In the genomic region with DNA sequence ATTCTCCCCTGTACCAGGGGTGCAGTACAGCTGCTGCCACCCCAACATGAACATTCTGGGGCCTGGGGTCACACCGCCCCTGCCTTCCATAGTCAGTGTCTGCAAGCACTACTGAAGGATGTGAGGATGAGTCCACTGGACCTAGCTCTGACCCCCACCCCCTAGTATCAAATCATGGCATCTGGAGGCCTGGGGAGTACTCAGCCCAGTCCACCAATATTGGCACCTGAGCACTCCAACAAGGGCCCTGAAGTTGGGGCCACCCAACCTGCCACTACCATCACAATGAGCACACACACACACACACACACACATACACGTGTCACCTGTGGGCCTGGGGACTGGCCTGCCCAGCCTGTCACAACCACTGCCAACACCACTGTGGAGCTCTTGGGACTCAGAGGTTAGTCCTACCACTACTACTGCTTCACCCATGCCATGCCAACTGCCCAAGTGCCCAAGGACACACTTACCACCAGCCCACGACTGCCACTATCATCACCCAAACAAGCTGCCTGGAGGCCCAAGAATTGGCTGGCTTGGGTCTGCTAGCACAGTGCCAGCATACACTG, we compare ENCODE assay signal across 20 cellular contexts.
A peak's percentile ranks its signal among the peaks of the same experiment; 100 is the strongest.
DNase-seq lines count a peak whose midpoint lies in the region; ATAC-seq and TF ChIP-seq lines count a peak whose summit lies in the region.
"Had no signal": no experiment of that assay in that cellular context is flagged by ENCODE, and none has a peak within 500 bp of the region (broad histone marks: within the 10 kb centered on the region; RNA-seq: fewer than 3 reads in every experiment).

No MANE protein-coding gene starts in this region.

- in situ Hi-C loops in ACHN (cut with HindIII; ENCODE audit: low pct_ligation_motif_present, low pct_unique_long_range_greater_than_20kb, low sequenced_read_pairs), result no loop called here

- no peak for DNase-seq in stimulated activated naive CD8-positive, alpha-beta T cell treated with anti-CD3 and anti-CD28 coated beads, Interleukin-15, amount 100 ng/mL, for 72 hours
- no peak for DNase-seq in stimulated activated naive CD8-positive, alpha-beta T cell treated with anti-CD3 and anti-CD28 coated beads, Interleukin-15, Interleukin-2, amounts not matched to agents 100 U/mL and 50 U/mL, for 24 hours
- DNase-seq in natural killer cell (no peak), NCI-H345 treated with DMSO at 0.1 percent for 48 hours (lab: John Stamatoyannopoulos, UW; ENCODE audit: unreplicated experiment) (no peak), ACHN (no peak)
- no peak for DNase-seq in stimulated activated effector memory CD8-positive, alpha-beta T cell treated with anti-CD3 and anti-CD28 coated beads, Interleukin-12 subunit alpha, Interleukin-12 subunit beta, amount 100 ng/mL, for 72 hours (ENCODE audit: low spot score in 2 of 2)
- DNase-seq: AML-193; BE2C; CD4-positive, alpha-beta T cell; CD8-positive, alpha-beta memory T cell; DMS 273 treated with DMSO at 0.1 percent for 48 hours; DMS79; EL; GDM1; H9 had no signal

- H3K36me3 Mint-ChIP-seq in natural killer cell, result peaks cover 31% of the 10 kb centered on the region
- peaks cover 9% of the 10 kb centered on the region for H3K36me3 Mint-ChIP-seq in stimulated activated effector memory CD8-positive, alpha-beta T cell treated with anti-CD3 and anti-CD28 coated beads, Interleukin-12 subunit alpha, Interleukin-12 subunit beta, amount 100 ng/mL, for 72 hours

- peak overlapping the region in 1 of 2 donors; percentile 72 for H3K27ac Mint-ChIP-seq in stimulated activated naive CD8-positive, alpha-beta T cell treated with anti-CD3 and anti-CD28 coated beads, Interleukin-15, amount 100 ng/mL, for 72 hours
- H3K27ac Mint-ChIP-seq in natural killer cell, result peak overlapping the region; percentile 19 to 34
- H3K27ac Mint-ChIP-seq in stimulated activated effector memory CD8-positive, alpha-beta T cell treated with anti-CD3 and anti-CD28 coated beads, Interleukin-12 subunit alpha, Interleukin-12 subunit beta, amount 100 ng/mL, for 72 hours, result no peak overlapping the region
- H3K27ac Mint-ChIP-seq: CD4-positive, alpha-beta T cell; CD8-positive, alpha-beta memory T cell; GM23338; H9 had no signal

- no peak for TF ChIP-seq CTCF in natural killer cell (IDR thresholded peaks at IDR 0.05)

- intact Hi-C loops in natural killer cell (cut with micrococcal nuclease), result no loop called here

- H3K27me3 Mint-ChIP-seq in stimulated activated naive CD8-positive, alpha-beta T cell treated with anti-CD3 and anti-CD28 coated beads, Interleukin-15, amount 100 ng/mL, for 72 hours, result peaks cover 8% of the 10 kb centered on the region
- peaks cover 5 to 23% of the 10 kb centered on the region in 2 donors for H3K27me3 Mint-ChIP-seq in natural killer cell (ENCODE audit: low read depth in 2 of 2)
- H3K27me3 Mint-ChIP-seq: CD4-positive, alpha-beta T cell; CD8-positive, alpha-beta memory T cell had no signal

- H3K9me3 Mint-ChIP-seq in stimulated activated naive CD8-positive, alpha-beta T cell treated with anti-CD3 and anti-CD28 coated beads, Interleukin-15, amount 100 ng/mL, for 72 hours, result peaks cover 17 to 27% of the 10 kb centered on the region in 2 donors
- peaks cover 2 to 6% of the 10 kb centered on the region in 2 donors for H3K9me3 Mint-ChIP-seq in natural killer cell
- peaks cover 14% of the 10 kb centered on the region for H3K9me3 Mint-ChIP-seq in stimulated activated effector memory CD8-positive, alpha-beta T cell treated with anti-CD3 and anti-CD28 coated beads, Interleukin-12 subunit alpha, Interleukin-12 subunit beta, amount 100 ng/mL, for 72 hours
- H3K9me3 Mint-ChIP-seq: CD4-positive, alpha-beta T cell; GM23338 had no signal

- no peaks in the 10 kb centered on the region for H3K4me1 Mint-ChIP-seq in stimulated activated naive CD8-positive, alpha-beta T cell treated with anti-CD3 and anti-CD28 coated beads, Interleukin-15, amount 100 ng/mL, for 72 hours
- peaks cover 0 to 5% of the 10 kb centered on the region in 2 donors for H3K4me1 Mint-ChIP-seq in natural killer cell
- no peaks in the 10 kb centered on the region for H3K4me1 Mint-ChIP-seq in stimulated activated effector memory CD8-positive, alpha-beta T cell treated with anti-CD3 and anti-CD28 coated beads, Interleukin-12 subunit alpha, Interleukin-12 subunit beta, amount 100 ng/mL, for 72 hours
- H3K4me1 Mint-ChIP-seq: CD14-positive monocyte; CD8-positive, alpha-beta memory T cell; GM23338; H9 had no signal

- ATAC-seq in stimulated activated naive CD8-positive, alpha-beta T cell treated with anti-CD3 and anti-CD28 coated beads, Interleukin-15, amount 100 ng/mL, for 72 hours, result peak; percentile 58
- ATAC-seq in stimulated activated naive CD8-positive, alpha-beta T cell treated with anti-CD3 and anti-CD28 coated beads, Interleukin-15, Interleukin-2, amounts not matched to agents 100 U/mL and 50 U/mL, for 24 hours, result no peak
- ATAC-seq in natural killer cell (peak in 1 of 3 donors; percentile 21), GM21786 (IDR thresholded peaks at IDR 0.05; ENCODE audit: unreplicated experiment) (no peak)
- peak; percentile 24 for ATAC-seq in stimulated activated effector memory CD8-positive, alpha-beta T cell treated with anti-CD3 and anti-CD28 coated beads, Interleukin-12 subunit alpha, Interleukin-12 subunit beta, amount 100 ng/mL, for 72 hours
- ATAC-seq: GM12878, GM23338, HCT116 had no signal

- no peak overlapping the region for H3K4me3 Mint-ChIP-seq in stimulated activated naive CD8-positive, alpha-beta T cell treated with anti-CD3 and anti-CD28 coated beads, Interleukin-15, amount 100 ng/mL, for 72 hours
- H3K4me3 Mint-ChIP-seq in natural killer cell, result no peak overlapping the region
- H3K4me3 Mint-ChIP-seq in stimulated activated effector memory CD8-positive, alpha-beta T cell treated with anti-CD3 and anti-CD28 coated beads, Interleukin-12 subunit alpha, Interleukin-12 subunit beta, amount 100 ng/mL, for 72 hours, result no peak overlapping the region
- H3K4me3 Mint-ChIP-seq: CD14-positive monocyte; CD4-positive, alpha-beta T cell; CD8-positive, alpha-beta memory T cell; GM23338; H9 had no signal

Comparison
In these comparisons a context has a peak if more than half of its experiments do, and no peak if none do; other contexts are left out.
1. ATAC-seq: peak in stimulated activated naive CD8-positive, alpha-beta T cell treated with anti-CD3 and anti-CD28 coated beads, Interleukin-15, amount 100 ng/mL, for 72 hours (single experiment) and stimulated activated effector memory CD8-positive, alpha-beta T cell treated with anti-CD3 and anti-CD28 coated beads, Interleukin-12 subunit alpha, Interleukin-12 subunit beta, amount 100 ng/mL, for 72 hours (single experiment); none in stimulated activated naive CD8-positive, alpha-beta T cell treated with anti-CD3 and anti-CD28 coated beads, Interleukin-15, Interleukin-2, amounts not matched to agents 100 U/mL and 50 U/mL, for 24 hours (single experiment) and GM21786 (single experiment).